Comparison of ENCODE assay signal across 18 cellular contexts in the genomic region with DNA sequence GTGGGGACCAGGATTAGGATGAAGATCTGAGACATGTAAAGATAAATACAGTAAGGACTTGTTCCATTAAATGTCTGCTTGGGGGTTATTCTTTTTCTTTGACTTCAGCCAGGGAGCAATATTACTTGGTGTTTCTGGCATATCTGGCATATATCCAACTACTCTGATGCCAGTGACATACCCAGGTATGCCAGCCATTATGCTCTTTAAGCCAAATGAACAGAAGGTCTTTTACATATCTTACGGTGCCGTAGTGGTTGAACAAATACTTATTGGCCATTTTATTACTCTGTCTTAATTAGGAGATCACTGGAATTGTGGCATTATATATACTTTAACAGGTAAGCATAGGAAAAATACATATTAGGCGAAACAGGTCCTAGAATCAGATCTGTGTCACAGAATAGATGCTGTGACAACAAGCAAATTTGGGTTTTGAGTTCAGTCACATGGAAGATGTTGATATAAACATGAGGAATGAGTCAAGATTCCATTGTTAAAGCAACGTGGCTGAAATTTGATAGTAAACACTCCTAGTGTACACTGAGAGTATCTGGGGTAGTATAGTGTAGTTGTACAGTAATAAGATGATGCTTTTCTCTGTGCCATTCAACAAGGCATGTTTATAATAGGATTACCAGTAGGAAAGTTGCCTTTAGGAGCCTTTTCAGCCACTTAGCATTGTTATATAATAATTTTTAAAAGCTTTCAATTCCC.
DNase-seq lines count a peak whose midpoint lies in the region; ATAC-seq lines count a peak whose summit lies in the region.
"Had no signal": no experiment of that assay in that cellular context is flagged by ENCODE, and none has a peak within 500 bp of the region (broad histone marks: within the 10 kb centered on the region; RNA-seq: fewer than 3 reads in every experiment).

No MANE protein-coding gene starts in this region.

- no peak for ATAC-seq in CD4-positive, CD25-positive, alpha-beta regulatory T cell (ENCODE audit: low read depth in 2 of 2)
- ATAC-seq in left cardiac atrium = no peak
- no peak for ATAC-seq in HG03045 (IDR thresholded peaks at IDR 0.05; ENCODE audit: unreplicated experiment)
- no peak for ATAC-seq in HG02798 (IDR thresholded peaks at IDR 0.05; ENCODE audit: poor library complexity, unreplicated experiment)
- ATAC-seq: stimulated activated naive B cell treated with anti-CD40 and anti-IgM and Interleukin-4, amounts not matched to agents 10 μg/mL and 1 μg/mL and 100 μg/mL, for 72 hours had no signal

- DNase-seq in DMS79 treated with DMSO at 0.1 percent for 48 hours (lab: John Stamatoyannopoulos, UW) (peak; percentile 22), DMS79 (lab: John Stamatoyannopoulos, UW) (no peak), NCI-H2171 treated with DMSO at 0.1 percent for 48 hours (lab: John Stamatoyannopoulos, UW) (peak; percentile 65), fibroblast of gingiva (ENCODE audit: low read depth) (peak; percentile 43), left cardiac atrium (no peak)
- no peak for DNase-seq in CD4-positive, CD25-positive, alpha-beta regulatory T cell
- DNase-seq: 8988T; effector CD4-positive, alpha-beta T cell; hippocampal formation; mesendoderm; NCI-H187; NCI-H524 treated with DMSO at 0.1 percent for 48 hours; SJCRH30; stimulated activated naive B cell treated with anti-CD40 and anti-IgM and Interleukin-4, amounts not matched to agents 10 μg/mL and 1 μg/mL and 100 μg/mL, for 72 hours had no signal

- no peaks in the 10 kb centered on the region for H3K27me3 ChIP-seq in CD4-positive, CD25-positive, alpha-beta regulatory T cell (ENCODE audit: control insufficient read depth, insufficient read depth, low read length)
- H3K27me3 ChIP-seq: SJCRH30 had no signal

- H3K27me3 Mint-ChIP-seq in CD4-positive, CD25-positive, alpha-beta regulatory T cell = no peaks in the 10 kb centered on the region
- H3K27me3 Mint-ChIP-seq: stimulated activated naive B cell treated with anti-CD40 and anti-IgM and Interleukin-4, amounts not matched to agents 10 μg/mL and 1 μg/mL and 100 μg/mL, for 72 hours; type B pancreatic cell had no signal

- H3K36me3 Mint-ChIP-seq in CD4-positive, CD25-positive, alpha-beta regulatory T cell = peaks cover 5% of the 10 kb centered on the region
- H3K36me3 Mint-ChIP-seq: stimulated activated naive B cell treated with anti-CD40 and anti-IgM and Interleukin-4, amounts not matched to agents 10 μg/mL and 1 μg/mL and 100 μg/mL, for 72 hours had no signal

- no peaks in the 10 kb centered on the region for H3K9me3 Mint-ChIP-seq in CD4-positive, CD25-positive, alpha-beta regulatory T cell
- H3K9me3 Mint-ChIP-seq: neural crest cell, type B pancreatic cell had no signal

- H3K4me1 ChIP-seq in CD4-positive, CD25-positive, alpha-beta regulatory T cell (ENCODE audit: control insufficient read depth, insufficient read depth, low read length, poor library complexity, severe bottlenecking) = no peaks in the 10 kb centered on the region
- H3K4me1 ChIP-seq: SJCRH30 had no signal

- no peak overlapping the region for H3K27ac ChIP-seq in CD4-positive, CD25-positive, alpha-beta regulatory T cell (ENCODE audit: insufficient read depth, low read length, poor library complexity, severe bottlenecking)
- H3K27ac ChIP-seq: SJCRH30 had no signal

- no peak overlapping the region for H3K4me3 ChIP-seq in CD4-positive, CD25-positive, alpha-beta regulatory T cell (ENCODE audit: low read depth, low read length)
- H3K4me3 ChIP-seq: SJCRH30 had no signal

- H3K4me3 Mint-ChIP-seq in CD4-positive, CD25-positive, alpha-beta regulatory T cell = no peak overlapping the region
- H3K4me3 Mint-ChIP-seq: neural crest cell, type B pancreatic cell had no signal

- H3K27ac Mint-ChIP-seq in CD4-positive, CD25-positive, alpha-beta regulatory T cell = peak overlapping the region in 2 of 3 donors; percentile 17 to 53
- H3K27ac Mint-ChIP-seq: type B pancreatic cell had no signal

- peaks cover 0 to 21% (median 5%) of the 10 kb centered on the region in 4 donors for H3K4me1 Mint-ChIP-seq in CD4-positive, CD25-positive, alpha-beta regulatory T cell
- H3K4me1 Mint-ChIP-seq: neural crest cell had no signal

- H3K9me3 ChIP-seq in CD4-positive, CD25-positive, alpha-beta regulatory T cell (ENCODE audit: control insufficient read depth in 2 of 2, low read length in 2 of 2) = no peaks in the 10 kb centered on the region
- H3K9me3 ChIP-seq: SJCRH30 had no signal

- no peaks in the 10 kb centered on the region for H3K36me3 ChIP-seq in CD4-positive, CD25-positive, alpha-beta regulatory T cell (ENCODE audit: control insufficient read depth, insufficient read depth, low read length)

- intact Hi-C loops in left cardiac atrium (cut with DNase I) = no loop called here

Comparison
In these comparisons a context has a peak if more than half of its experiments do, and no peak if none do; other contexts are left out.
1. DNase-seq: peak in DMS79 treated with DMSO at 0.1 percent for 48 hours (single experiment), NCI-H2171 treated with DMSO at 0.1 percent for 48 hours (single experiment) and fibroblast of gingiva (single experiment); none in DMS79 (single experiment), CD4-positive, CD25-positive, alpha-beta regulatory T cell (0 of 3) and left cardiac atrium (single experiment).